In the genomic region with DNA sequence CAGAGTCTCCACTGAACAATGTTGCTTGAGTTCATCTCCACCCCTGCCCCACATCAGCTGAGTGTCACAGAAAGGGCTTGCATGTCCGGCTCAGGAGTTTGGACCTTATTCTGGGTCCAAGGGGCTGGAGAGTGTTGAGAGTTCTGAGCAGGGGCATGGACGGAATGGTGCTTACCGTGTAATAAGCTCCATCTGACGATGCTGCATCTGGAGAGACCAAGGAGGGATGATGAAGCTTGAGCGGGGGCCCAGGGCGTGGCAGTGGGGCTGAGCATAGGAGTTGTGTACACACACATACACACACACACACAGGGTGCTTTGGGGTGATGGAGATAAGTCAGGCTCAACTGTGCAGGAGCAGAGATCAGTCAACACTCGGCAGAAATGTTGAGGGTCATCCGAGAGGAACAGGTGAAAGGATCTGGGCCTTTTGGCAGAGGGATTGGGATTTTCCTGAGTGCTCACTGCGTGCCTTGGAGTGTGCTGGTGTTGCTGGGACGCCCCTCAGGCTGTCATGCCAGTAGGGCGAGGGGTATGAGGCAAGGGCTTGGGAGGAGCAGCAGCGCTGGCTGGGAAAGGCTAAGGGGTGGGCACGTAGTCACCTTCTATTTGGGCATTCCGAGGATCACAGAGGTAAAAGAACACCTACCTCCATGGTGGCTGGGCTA, we compare ENCODE assay signal across 16 cellular contexts. TPM values are rescaled to one million over a fixed set of nuclear protein-coding genes. Genes with fewer than 3 reads are reported as not detected.
DNase-seq lines count a peak whose midpoint lies in the region; ATAC-seq and TF ChIP-seq lines count a peak whose summit lies in the region.
"Had no signal": no experiment of that assay in that cellular context is flagged by ENCODE, and none has a peak within 500 bp of the region (broad histone marks: within the 10 kb centered on the region; RNA-seq: fewer than 3 reads in every experiment).

No MANE protein-coding gene starts in this region.

- no peak overlapping the region for H3K4ac ChIP-seq in mesenchymal stem cell (ENCODE audit: low read depth in 1 of 2, low read length in 2 of 2)

- H3K9me3 Mint-ChIP-seq in activated T-cell treated with anti-CD3 and anti-CD28 coated beads, Interleukin-2, amount 50 U/mL, for 72 hours, result no peaks in the 10 kb centered on the region
- H3K9me3 Mint-ChIP-seq in stimulated activated memory B cell treated with anti-CD40 and anti-IgM and Interleukin-4, amounts not matched to agents 10 μg/mL and 1 μg/mL and 100 μg/mL, for 72 hours, result no peaks in the 10 kb centered on the region
- H3K9me3 Mint-ChIP-seq: WTC11 had no signal

- H4K91ac ChIP-seq in mesenchymal stem cell (ENCODE audit: low read length), result no peak overlapping the region

- H3K4me1 Mint-ChIP-seq in activated T-cell treated with anti-CD3 and anti-CD28 coated beads, Interleukin-2, amount 50 U/mL, for 72 hours (ENCODE audit: low read depth), result peaks cover 73% of the 10 kb centered on the region
- peaks cover 57% of the 10 kb centered on the region for H3K4me1 Mint-ChIP-seq in T-helper 17 cell
- peaks cover 38% of the 10 kb centered on the region for H3K4me1 Mint-ChIP-seq in stimulated activated memory B cell treated with anti-CD40 and anti-IgM and Interleukin-4, amounts not matched to agents 10 μg/mL and 1 μg/mL and 100 μg/mL, for 72 hours

- H3K14ac ChIP-seq in mesenchymal stem cell (ENCODE audit: low read length in 2 of 2), result no peak overlapping the region

- no peaks in the 10 kb centered on the region for H3K27me3 Mint-ChIP-seq in activated T-cell treated with anti-CD3 and anti-CD28 coated beads, Interleukin-2, amount 50 U/mL, for 72 hours (ENCODE audit: low read depth)
- no peaks in the 10 kb centered on the region for H3K27me3 Mint-ChIP-seq in T-helper 17 cell
- no peaks in the 10 kb centered on the region for H3K27me3 Mint-ChIP-seq in stimulated activated memory B cell treated with anti-CD40 and anti-IgM and Interleukin-4, amounts not matched to agents 10 μg/mL and 1 μg/mL and 100 μg/mL, for 72 hours

- H2BK5ac ChIP-seq in mesenchymal stem cell (ENCODE audit: low read depth, low read length, poor library complexity, severe bottlenecking), result no peak overlapping the region

- ATAC-seq in activated T-cell treated with anti-CD3 and anti-CD28 coated beads, Interleukin-2, amount 50 U/mL, for 72 hours (replicated peaks in 1 of 2), result no peak
- ATAC-seq in T-helper 17 cell (no peak), GM19023 (IDR thresholded peaks at IDR 0.05; ENCODE audit: unreplicated experiment) (no peak)
- ATAC-seq in stimulated activated memory B cell treated with anti-CD40 and anti-IgM and Interleukin-4, amounts not matched to agents 10 μg/mL and 1 μg/mL and 100 μg/mL, for 72 hours, result no peak
- ATAC-seq: K562, WTC11 had no signal

- 94% methylated on average over 12 of the region's 14 CpGs for WGBS in mesenchymal stem cell
- WGBS in testis, 2 donors, result 82 to 85% methylated on average over 14 of the region's 14 CpGs

- no peaks in the 10 kb centered on the region for H3K27me3 ChIP-seq in mesenchymal stem cell (ENCODE audit: control insufficient read depth in 1 of 2, insufficient read depth in 1 of 2, low read length in 2 of 2)
- H3K27me3 ChIP-seq in testis, result no peaks in the 10 kb centered on the region

- H2AFZ ChIP-seq in mesenchymal stem cell (ENCODE audit: low read depth, low read length), result no peak overlapping the region

- no peak overlapping the region for H2AK5ac ChIP-seq in mesenchymal stem cell (ENCODE audit: low read length, severe bottlenecking)

- no peak overlapping the region for H3K27ac Mint-ChIP-seq in activated T-cell treated with anti-CD3 and anti-CD28 coated beads, Interleukin-2, amount 50 U/mL, for 72 hours
- H3K27ac Mint-ChIP-seq in T-helper 17 cell, result peak overlapping the region; percentile 99
- H3K27ac Mint-ChIP-seq in stimulated activated memory B cell treated with anti-CD40 and anti-IgM and Interleukin-4, amounts not matched to agents 10 μg/mL and 1 μg/mL and 100 μg/mL, for 72 hours, result peak overlapping the region; percentile 79
- H3K27ac Mint-ChIP-seq: WTC11 had no signal

- H3K18ac ChIP-seq in mesenchymal stem cell (ENCODE audit: low read depth in 1 of 2, low read length in 2 of 2), result no peak overlapping the region

- peaks cover 47% of the 10 kb centered on the region for H3K79me1 ChIP-seq in mesenchymal stem cell (replicated peaks; ENCODE audit: low read length, poor library complexity, severe bottlenecking)

- H2BK120ac ChIP-seq in mesenchymal stem cell (ENCODE audit: low read depth, low read length), result no peak overlapping the region

- peaks cover 8 to 16% of the 10 kb centered on the region in 2 donors for H3K36me3 Mint-ChIP-seq in activated T-cell treated with anti-CD3 and anti-CD28 coated beads, Interleukin-2, amount 50 U/mL, for 72 hours (ENCODE audit: insufficient read depth in 2 of 2)
- H3K36me3 Mint-ChIP-seq in T-helper 17 cell (ENCODE audit: low read depth), result peaks cover 3% of the 10 kb centered on the region
- H3K36me3 Mint-ChIP-seq in stimulated activated memory B cell treated with anti-CD40 and anti-IgM and Interleukin-4, amounts not matched to agents 10 μg/mL and 1 μg/mL and 100 μg/mL, for 72 hours, result peaks cover 13% of the 10 kb centered on the region
- H3K36me3 Mint-ChIP-seq: WTC11 had no signal

- H3K27ac ChIP-seq in mesenchymal stem cell (ENCODE audit: low read length, poor library complexity, severe bottlenecking), result no peak overlapping the region
- no peak overlapping the region for H3K27ac ChIP-seq in testis
- H3K27ac ChIP-seq: HL-60 had no signal

- no peak for DNase-seq in activated T-cell treated with anti-CD3 and anti-CD28 coated beads, Interleukin-2, amount 50 U/mL, for 72 hours
- no peak for DNase-seq in activated T-cell treated with anti-CD3 and anti-CD28 coated beads, Interleukin-2, amount 50 U/mL, for 48 hours
- DNase-seq in T-helper 17 cell, result no peak
- no peak for DNase-seq in mesenchymal stem cell
- no peak for DNase-seq in testis
- no peak for DNase-seq in NOMO-1 (lab: John Stamatoyannopoulos, UW; ENCODE audit: unreplicated experiment in 2 of 2)
- DNase-seq: activated naive CD4-positive, alpha-beta T cell treated with Interleukin-2 at 50 U/mL for 16 hours; effector CD8-positive, alpha-beta T cell; islet precursor cell; NCI-H1092; small intestine had no signal

- peak overlapping the region in 1 of 2 experiments; percentile 95 for H3K4me3 ChIP-seq in mesenchymal stem cell (ENCODE audit: insufficient read depth in 1 of 2, low read depth in 1 of 2, low read length in 2 of 2)
- no peak overlapping the region for H3K4me3 ChIP-seq in testis
- H3K4me3 ChIP-seq: K562 had no signal

- peak overlapping the region; percentile 50 for H4K8ac ChIP-seq in mesenchymal stem cell (ENCODE audit: low read length)

- H3K36me3 ChIP-seq in mesenchymal stem cell (ENCODE audit: control insufficient read depth in 1 of 2, insufficient read depth in 2 of 2, low read depth in 1 of 2, low read length in 2 of 2), result peaks cover 14 to 22% of the 10 kb centered on the region in 2 experiments
- no peaks in the 10 kb centered on the region for H3K36me3 ChIP-seq in testis (ENCODE audit: low read depth, missing control alignments)

- H3K4me1 ChIP-seq in mesenchymal stem cell (ENCODE audit: control insufficient read depth, insufficient read depth, low read depth, low read length) (peaks cover 34% of the 10 kb centered on the region), testis (peaks cover 34% of the 10 kb centered on the region)

- intact Hi-C loops in testis (cut with DNase I; ENCODE audit: low total_unique reads), result no loop called here

- no peak overlapping the region for H2BK12ac ChIP-seq in mesenchymal stem cell (ENCODE audit: low read length in 2 of 2)

- peak overlapping the region in 1 of 2 experiments; percentile 79 for H3K23ac ChIP-seq in mesenchymal stem cell (ENCODE audit: low read length in 2 of 2)

- TF ChIP-seq POLR2A in testis (IDR thresholded peaks at IDR 0.05), result no peak

- peak overlapping the region; percentile 89 for H3K9ac ChIP-seq in mesenchymal stem cell (ENCODE audit: low read length)

- no peak for TF ChIP-seq CTCF in testis (IDR thresholded peaks at IDR 0.05)

- H3K9me3 ChIP-seq in T-helper 17 cell (ENCODE audit: control insufficient read depth, low read length, poor library complexity, severe bottlenecking) (no peaks in the 10 kb centered on the region), mesenchymal stem cell (ENCODE audit: control insufficient read depth, low read length) (no peaks in the 10 kb centered on the region), testis (no peaks in the 10 kb centered on the region)

- no peak overlapping the region for H2BK15ac ChIP-seq in mesenchymal stem cell (ENCODE audit: low read depth, poor library complexity, severe bottlenecking)

- no peak overlapping the region for H3K4me2 ChIP-seq in mesenchymal stem cell (ENCODE audit: low read length, poor library complexity, severe bottlenecking)

- peak overlapping the region; percentile 90 to 98 for H3K4me3 Mint-ChIP-seq in activated T-cell treated with anti-CD3 and anti-CD28 coated beads, Interleukin-2, amount 50 U/mL, for 72 hours
- peak overlapping the region; percentile 56 for H3K4me3 Mint-ChIP-seq in T-helper 17 cell
- H3K4me3 Mint-ChIP-seq in stimulated activated memory B cell treated with anti-CD40 and anti-IgM and Interleukin-4, amounts not matched to agents 10 μg/mL and 1 μg/mL and 100 μg/mL, for 72 hours, result no peak overlapping the region

RNA-seq across cellular contexts. Expression of a gene that starts 2.3 kb away (rescaled TPM):
- 10 to 100 TPM; 17.3 to 18.9 TPM for total RNA-seq in activated T-cell treated with anti-CD3 and anti-CD28 coated beads, Interleukin-2, amount 50 U/mL, for 72 hours
- total RNA-seq in T-helper 17 cell (10 to 100 TPM; 10.5 to 13.4 TPM), testis (10 to 100 TPM; 25.8 to 33.5 TPM)
- polyA plus RNA-seq in mesenchymal stem cell (2013, experiment 1 of 2), result 7.1 TPM
- polyA plus RNA-seq in mesenchymal stem cell (2013, experiment 2 of 2), result 6.9 TPM
- polyA plus RNA-seq in testis (ENCODE audit: insufficient read depth, low read depth, low replicate concordance), result 10.5 TPM

RNA-seq across cellular contexts. Expression of a gene that starts 2.6 kb away (rescaled TPM):
- 10 to 100 TPM; 22.4 to 31.8 TPM for total RNA-seq in activated T-cell treated with anti-CD3 and anti-CD28 coated beads, Interleukin-2, amount 50 U/mL, for 72 hours
- total RNA-seq in T-helper 17 cell (1 to 10 TPM; 2.4 to 4.0 TPM), testis (10 to 100 TPM; 14.2 to 14.7 TPM)
- polyA plus RNA-seq in mesenchymal stem cell (2013, experiment 1 of 2), result 11.7 TPM
- polyA plus RNA-seq in mesenchymal stem cell (2013, experiment 2 of 2), result 12.2 TPM
- polyA plus RNA-seq in testis (ENCODE audit: insufficient read depth, low read depth, low replicate concordance), result 10.2 TPM

RNA-seq across cellular contexts. Expression of a gene that starts 51.6 kb away (rescaled TPM):
- 10 to 100 TPM; 45.6 to 47.9 TPM for total RNA-seq in activated T-cell treated with anti-CD3 and anti-CD28 coated beads, Interleukin-2, amount 50 U/mL, for 72 hours
- total RNA-seq in T-helper 17 cell (10 to 100 TPM; 17.2 to 25.8 TPM), testis (10 to 100 TPM; 61.2 to 61.5 TPM)
- polyA plus RNA-seq in mesenchymal stem cell (2013, experiment 1 of 2), result 49.1 TPM
- polyA plus RNA-seq in mesenchymal stem cell (2013, experiment 2 of 2), result 50.6 TPM
- polyA plus RNA-seq in testis (ENCODE audit: insufficient read depth, low read depth, low replicate concordance), result 115 TPM
